Comparison of ENCODE assay signal across 9 cellular contexts in genomic region chr1:26351591-26352337, GRCh38. TPM values are rescaled to one million over a fixed set of nuclear protein-coding genes. Genes with fewer than 3 reads are reported as not detected.
DNase-seq lines count a peak whose midpoint lies in the region.
"Had no signal": no experiment of that assay in that cellular context is flagged by ENCODE, and none has a peak within 500 bp of the region (broad histone marks: within the 10 kb centered on the region; RNA-seq: fewer than 3 reads in every experiment).

No MANE protein-coding gene starts in this region.

- DNase-seq in NT2/D1 (ENCODE audit: low read depth, low spot score) = no peak
- peak; percentile 64 for DNase-seq in glomerular visceral epithelial cell (ENCODE audit: extremely low spot score)
- DNase-seq in pons (ENCODE audit: low spot score) = no peak
- DNase-seq in SJCRH30 = no peak
- no peak for DNase-seq in activated naive CD4-positive, alpha-beta T cell treated with anti-CD3 and anti-CD28 coated beads, Interleukin-2, amount 50 U/mL, for 16 hours
- DNase-seq: activated CD4-positive, alpha-beta memory T cell treated with anti-CD3 and anti-CD28 coated beads for 36 hours; body of pancreas; glutamatergic neuron; NCI-H1105 treated with DMSO at 0.1 percent for 48 hours had no signal

- no peak overlapping the region for H3K27ac ChIP-seq in SJCRH30
- H3K27ac ChIP-seq: body of pancreas had no signal

- H3K9me3 ChIP-seq in NT2/D1 (ENCODE audit: insufficient read depth, low read length) = no peaks in the 10 kb centered on the region
- H3K9me3 ChIP-seq in SJCRH30 (replicated peaks) = no peaks in the 10 kb centered on the region
- H3K9me3 ChIP-seq: body of pancreas had no signal

- no peaks in the 10 kb centered on the region for H3K27me3 ChIP-seq in NT2/D1 (ENCODE audit: insufficient read depth, insufficient read length)
- H3K27me3 ChIP-seq in SJCRH30 = peaks cover 22% of the 10 kb centered on the region
- H3K27me3 ChIP-seq: body of pancreas had no signal

- H3K4me1 ChIP-seq in NT2/D1 (ENCODE audit: insufficient read depth, insufficient read length) (peaks cover 43% of the 10 kb centered on the region), SJCRH30 (peaks cover 5% of the 10 kb centered on the region)

- no peaks in the 10 kb centered on the region for H3K36me3 ChIP-seq in NT2/D1 (ENCODE audit: insufficient read depth, insufficient read length, low read length)
- H3K36me3 ChIP-seq in SJCRH30 = no peaks in the 10 kb centered on the region

- H3K4me3 ChIP-seq in NT2/D1 (ENCODE audit: insufficient read length, low read depth) = no peak overlapping the region
- no peak overlapping the region for H3K4me3 ChIP-seq in SJCRH30
- H3K4me3 ChIP-seq: body of pancreas had no signal

- peak overlapping the region; percentile 14 for H3K9ac ChIP-seq in NT2/D1 (ENCODE audit: insufficient read length, low read depth)

RNA-seq across cellular contexts. Expression of gene CRYBG2, which starts 2.2 kb away (rescaled TPM):
- total RNA-seq in SJCRH30 (2014; rRNA removed; shearing (Covaris generic)) = not detected in 2 replicates

RNA-seq across cellular contexts. Expression of gene ZNF683, which starts 20.8 kb away (rescaled TPM):
- total RNA-seq in SJCRH30 (2014; rRNA removed; shearing (Covaris generic)) = not detected in 2 replicates
- total RNA-seq: activated CD4-positive, alpha-beta memory T cell treated with anti-CD3 and anti-CD28 coated beads for 36 hours; body of pancreas had no signal

RNA-seq across cellular contexts. Expression of gene CD52, which starts 34.0 kb away (rescaled TPM):
- total RNA-seq in SJCRH30 (2014; rRNA removed; shearing (Covaris generic)) = not detected in 2 replicates
- total RNA-seq: body of pancreas had no signal

RNA-seq across cellular contexts. Expression of gene UBXN11, which starts 45.3 kb away (rescaled TPM):
- total RNA-seq in SJCRH30 (2014; rRNA removed; shearing (Covaris generic)) = 3.5 and 5.3 TPM in 2 replicates

RNA-seq across cellular contexts. Expression of gene LIN28A, which starts 58.9 kb away (rescaled TPM):
- not detected in 2 replicates for total RNA-seq in SJCRH30 (2014; rRNA removed; shearing (Covaris generic))
- total RNA-seq: activated CD4-positive, alpha-beta memory T cell treated with anti-CD3 and anti-CD28 coated beads for 36 hours; body of pancreas had no signal
